Comparison of ENCODE assay signal across 22 cellular contexts in genomic region chr9:87588339-87588738, GRCh38.
DNase-seq lines count a peak whose midpoint lies in the region; ATAC-seq, FAIRE-seq and TF ChIP-seq lines count a peak whose summit lies in the region.
"Had no signal": no experiment of that assay in that cellular context is flagged by ENCODE, and none has a peak within 500 bp of the region (broad histone marks: within the 10 kb centered on the region; RNA-seq: fewer than 3 reads in every experiment).

No MANE protein-coding gene starts in this region.

- peaks cover 53% of the 10 kb centered on the region for H3K4me1 Mint-ChIP-seq in osteocyte (ENCODE audit: unreplicated experiment)

- FAIRE-seq in islet of Langerhans (lab: Jason Lieb, UNC): peak; percentile 21
- FAIRE-seq: D721Med, GM12878 had no signal

- no peak overlapping the region for H3K27ac ChIP-seq in smooth muscle cell (ENCODE audit: low read depth)
- H3K27ac ChIP-seq: HL-60 had no signal

- no peaks in the 10 kb centered on the region for H3K79me2 ChIP-seq in smooth muscle cell (ENCODE audit: low read depth)

- H3F3A ChIP-seq in smooth muscle cell (ENCODE audit: low read depth): no peaks in the 10 kb centered on the region

- no peaks in the 10 kb centered on the region for H3K27me3 ChIP-seq in H7 (ENCODE audit: control insufficient read depth, insufficient read depth, low read length)
- H3K27me3 ChIP-seq in smooth muscle cell (ENCODE audit: low read depth): no peaks in the 10 kb centered on the region
- H3K27me3 ChIP-seq: BE2C had no signal

- no peak overlapping the region for H2AFZ ChIP-seq in smooth muscle cell (ENCODE audit: low read depth)

- no peak overlapping the region for H3K4me2 ChIP-seq in smooth muscle cell

- no peaks in the 10 kb centered on the region for H4K20me1 ChIP-seq in smooth muscle cell (ENCODE audit: low read depth)

- H3K36me3 Mint-ChIP-seq in osteocyte (ENCODE audit: unreplicated experiment): peaks cover 15% of the 10 kb centered on the region

- peak; percentile 52 for DNase-seq in NCI-H2171 treated with DMSO at 0.1 percent for 48 hours (lab: John Stamatoyannopoulos, UW)
- DNase-seq in NCI-H2171 (lab: John Stamatoyannopoulos, UW): no peak
- peak; percentile 61 for DNase-seq in NCI-H748 (lab: John Stamatoyannopoulos, UW; ENCODE audit: unreplicated experiment)
- DNase-seq in osteocyte (ENCODE audit: extremely low spot score, unreplicated experiment): no peak
- DNase-seq in H7: no peak
- DNase-seq in smooth muscle cell (lab: John Stamatoyannopoulos, UW; ENCODE audit: unreplicated experiment): no peak
- DNase-seq: BE2C; DMS79; H9; KBM-7; NCI-H1092; NCI-H146; NCI-H2029; NCI-H524 treated with DMSO at 0.1 percent for 48 hours; NK-92 treated with Interleukin-12 subunit alpha and Interleukin-12 subunit beta, amount 100 ng/mL, for 24 hours; SIG-M5 had no signal

- ATAC-seq in GM21528 (IDR thresholded peaks at IDR 0.05; ENCODE audit: low FRiP score, unreplicated experiment): no peak
- ATAC-seq: GM12878, Panc1 had no signal

- H3K27ac Mint-ChIP-seq in osteocyte (ENCODE audit: unreplicated experiment): peak overlapping the region; percentile 74
- H3K27ac Mint-ChIP-seq: H9 had no signal

- H3K4me1 ChIP-seq in smooth muscle cell (ENCODE audit: low read depth): no peaks in the 10 kb centered on the region

- H3K4me3 Mint-ChIP-seq in osteocyte (ENCODE audit: unreplicated experiment): no peak overlapping the region
- H3K4me3 Mint-ChIP-seq: H9 had no signal

- TF ChIP-seq CTCF in osteocyte (IDR thresholded peaks at IDR 0.05) (no peak), smooth muscle cell (IDR thresholded peaks at IDR 0.05; ENCODE audit: borderline replicate concordance, insufficient read depth, poor library complexity, severe bottlenecking) (no peak)

- H3K27me3 Mint-ChIP-seq in osteocyte (ENCODE audit: unreplicated experiment): no peaks in the 10 kb centered on the region

- H3K9me3 Mint-ChIP-seq in osteocyte (ENCODE audit: unreplicated experiment): no peaks in the 10 kb centered on the region
- H3K9me3 Mint-ChIP-seq: H9 had no signal

- H3K9ac ChIP-seq in smooth muscle cell (ENCODE audit: low read depth): no peak overlapping the region

- H3K4me3 ChIP-seq in H7 (ENCODE audit: insufficient read depth, low read depth, low read length) (no peak overlapping the region), smooth muscle cell (no peak overlapping the region)
- H3K4me3 ChIP-seq: GM12878 had no signal

- no peaks in the 10 kb centered on the region for H3K9me3 ChIP-seq in smooth muscle cell (replicated peaks; ENCODE audit: low read depth)
- H3K9me3 ChIP-seq: BE2C had no signal

- H3K36me3 ChIP-seq in H7 (replicated peaks; ENCODE audit: control insufficient read depth, insufficient read depth, low read length) (no peaks in the 10 kb centered on the region), smooth muscle cell (ENCODE audit: low read depth) (no peaks in the 10 kb centered on the region)
- H3K36me3 ChIP-seq: BE2C had no signal

Comparison
In these comparisons a context has a peak if more than half of its experiments do, and no peak if none do; other contexts are left out.
1. DNase-seq: peak in NCI-H2171 treated with DMSO at 0.1 percent for 48 hours (single experiment) and NCI-H748 (single experiment); none in NCI-H2171 (single experiment), osteocyte (single experiment), H7 (single experiment) and smooth muscle cell (single experiment).